20 cellular contexts compared by ENCODE assay signal in genomic region chr10:12597800-12598750, GRCh38.
DNase-seq lines count a peak whose midpoint lies in the region; ATAC-seq and TF ChIP-seq lines count a peak whose summit lies in the region.
"Had no signal": no experiment of that assay in that cellular context is flagged by ENCODE, and none has a peak within 500 bp of the region (broad histone marks: within the 10 kb centered on the region; RNA-seq: fewer than 3 reads in every experiment).

No MANE protein-coding gene starts in this region.

- H3K36me3 ChIP-seq in thymus (ENCODE audit: control insufficient read depth, insufficient read depth) = peaks cover 2% of the 10 kb centered on the region
- H3K36me3 ChIP-seq: colonic mucosa, uterus had no signal

- no peak for TF ChIP-seq CTCF in brain (conservative IDR thresholded peaks at IDR 0.05)

- H3K27ac ChIP-seq in thymus (ENCODE audit: low read depth) = peak overlapping the region; percentile 58
- H3K27ac ChIP-seq: colonic mucosa, spleen, uterus had no signal

- H3K4me3 ChIP-seq in thymus (ENCODE audit: low read length) = no peak overlapping the region
- H3K4me3 ChIP-seq: colonic mucosa, spleen, uterus had no signal

- H3K27me3 Mint-ChIP-seq in T-helper 2 cell treated with Interferon-gamma antibody and Interleukin-4, amounts not matched to agents 5 μg/mL and 100 μg/mL, for 36 hours (ENCODE audit: low read depth) = no peaks in the 10 kb centered on the region
- peaks cover 2% of the 10 kb centered on the region for H3K27me3 Mint-ChIP-seq in brain
- H3K27me3 Mint-ChIP-seq: activated CD8-positive, alpha-beta T cell treated with anti-CD3 and anti-CD28 coated beads for 36 hours; activated T-helper 17 cell treated with anti-CD3 and anti-CD28 coated beads, Interleukin-2, amount 50 U/mL, for 72 hours; naive thymus-derived CD8-positive, alpha-beta T cell; progenitor cell of endocrine pancreas had no signal

- peaks cover 12% of the 10 kb centered on the region for H3K9me3 Mint-ChIP-seq in T-helper 2 cell treated with Interferon-gamma antibody and Interleukin-4, amounts not matched to agents 5 μg/mL and 100 μg/mL, for 36 hours
- H3K9me3 Mint-ChIP-seq in brain = peaks cover 7 to 30% (median 19%) of the 10 kb centered on the region in 5 experiments

- 56% methylated on average over 15 of the region's 15 CpGs for WGBS in thymus

- ATAC-seq in HG03432 (IDR thresholded peaks at IDR 0.05; ENCODE audit: unreplicated experiment) (no peak), HG03378 (IDR thresholded peaks at IDR 0.05; ENCODE audit: unreplicated experiment) (no peak)
- ATAC-seq: activated CD8-positive, alpha-beta T cell treated with anti-CD3 and anti-CD28 coated beads for 36 hours; activated T-helper 17 cell treated with anti-CD3 and anti-CD28 coated beads, Interleukin-2, amount 50 U/mL, for 72 hours; naive thymus-derived CD8-positive, alpha-beta T cell; stimulated activated naive CD8-positive, alpha-beta T cell treated with anti-CD3 and anti-CD28 coated beads, Interleukin-15, Interleukin-2, amounts not matched to agents 100 U/mL and 50 U/mL, for 24 hours had no signal

- no peak overlapping the region for H3K27ac Mint-ChIP-seq in T-helper 2 cell treated with Interferon-gamma antibody and Interleukin-4, amounts not matched to agents 5 μg/mL and 100 μg/mL, for 36 hours
- H3K27ac Mint-ChIP-seq in brain = peak overlapping the region in 3 of 5 experiments; percentile 19 to 87 (median 82)
- H3K27ac Mint-ChIP-seq: activated CD8-positive, alpha-beta T cell treated with anti-CD3 and anti-CD28 coated beads for 36 hours; activated T-helper 17 cell treated with anti-CD3 and anti-CD28 coated beads, Interleukin-2, amount 50 U/mL, for 72 hours; progenitor cell of endocrine pancreas had no signal

- H3K27me3 ChIP-seq in thymus (ENCODE audit: control insufficient read depth, insufficient read depth) = no peaks in the 10 kb centered on the region
- H3K27me3 ChIP-seq: colonic mucosa, spleen, uterus had no signal

- peaks cover 73% of the 10 kb centered on the region for H3K4me1 ChIP-seq in thymus (ENCODE audit: control insufficient read depth, insufficient read depth, low read length)
- H3K4me1 ChIP-seq: colonic mucosa, uterus had no signal

- peak overlapping the region; percentile 2 for H3K4me3 Mint-ChIP-seq in T-helper 2 cell treated with Interferon-gamma antibody and Interleukin-4, amounts not matched to agents 5 μg/mL and 100 μg/mL, for 36 hours
- peak overlapping the region in 1 of 5 experiments; percentile 55 for H3K4me3 Mint-ChIP-seq in brain
- H3K4me3 Mint-ChIP-seq: activated CD8-positive, alpha-beta T cell treated with anti-CD3 and anti-CD28 coated beads for 36 hours; activated T-helper 17 cell treated with anti-CD3 and anti-CD28 coated beads, Interleukin-2, amount 50 U/mL, for 72 hours had no signal

- peaks cover 16% of the 10 kb centered on the region for H3K36me3 Mint-ChIP-seq in T-helper 2 cell treated with Interferon-gamma antibody and Interleukin-4, amounts not matched to agents 5 μg/mL and 100 μg/mL, for 36 hours (ENCODE audit: low read depth)
- H3K36me3 Mint-ChIP-seq in brain = peaks cover 40% of the 10 kb centered on the region

- peaks cover 1% of the 10 kb centered on the region for H3K9me3 ChIP-seq in thymus (ENCODE audit: control insufficient read depth)
- H3K9me3 ChIP-seq: Caco-2, colonic mucosa, uterus had no signal

- no peak for DNase-seq in T-helper 2 cell treated with Interferon-gamma antibody and Interleukin-4, amounts not matched to agents 5 μg/mL and 100 μg/mL, for 36 hours (ENCODE audit: low spot score)
- no peak for DNase-seq in T-helper 2 cell
- peak; percentile 59 for DNase-seq in NCI-H2227 (lab: John Stamatoyannopoulos, UW; ENCODE audit: unreplicated experiment)
- DNase-seq in cortex of kidney (lab: John Stamatoyannopoulos, UW) = no peak
- DNase-seq: activated CD8-positive, alpha-beta T cell treated with anti-CD3 and anti-CD28 coated beads for 36 hours; Caco-2; colonic mucosa; erythroblast; KG1; naive thymus-derived CD8-positive, alpha-beta T cell; NCI-H2171 treated with DMSO at 0.1 percent for 48 hours; spleen; stimulated activated naive CD8-positive, alpha-beta T cell treated with anti-CD3 and anti-CD28 coated beads, Interleukin-15, Interleukin-2, amounts not matched to agents 100 U/mL and 50 U/mL, for 24 hours; uterus had no signal

- H3K4me1 Mint-ChIP-seq in T-helper 2 cell treated with Interferon-gamma antibody and Interleukin-4, amounts not matched to agents 5 μg/mL and 100 μg/mL, for 36 hours (ENCODE audit: low read depth) = peaks cover 38% of the 10 kb centered on the region
- peaks cover 20% of the 10 kb centered on the region for H3K4me1 Mint-ChIP-seq in brain
